ENCODE assay signal across 8 cellular contexts in genomic region chr1:44740179-44740617, GRCh38. TPM values are rescaled to one million over a fixed set of nuclear protein-coding genes. Genes with fewer than 3 reads are reported as not detected.
DNase-seq lines count a peak whose midpoint lies in the region; ATAC-seq and TF ChIP-seq lines count a peak whose summit lies in the region.
"Had no signal": no experiment of that assay in that cellular context is flagged by ENCODE, and none has a peak within 500 bp of the region (broad histone marks: within the 10 kb centered on the region; RNA-seq: fewer than 3 reads in every experiment).

No MANE protein-coding gene starts in this region.

- H3K27me3 ChIP-seq in H7 (ENCODE audit: control insufficient read depth, insufficient read depth, low read length) (no peaks in the 10 kb centered on the region), skeletal muscle tissue (ENCODE audit: control insufficient read depth in 3 of 3, insufficient read depth in 3 of 3, low read length in 3 of 3) (no peaks in the 10 kb centered on the region)

- DNase-seq in H7 (no peak), RWPE1 (ENCODE audit: low spot score) (peak; percentile 13), fibroblast of pulmonary artery (ENCODE audit: low read depth) (no peak), SK-N-DZ (ENCODE audit: low spot score) (no peak)

- H3K4me3 ChIP-seq in H7 (ENCODE audit: insufficient read depth, low read depth, low read length) (peak overlapping the region; percentile 85), fibroblast of pulmonary artery (replicated peaks; ENCODE audit: low read depth, low read length) (peak overlapping the region; percentile 89), skeletal muscle tissue (ENCODE audit: low read length in 3 of 3) (peak overlapping the region; percentile 76 to 87 (median 77))

- POLR2A ChIA-PET in RWPE1 (lab: Yijun Ruan, JAX; ENCODE audit: low non-redundant PET) = interaction anchor here (0.6 kb wide), 1 partner anchor 35 kb away, joined by 3 read pairs; no protein-coding TSS in a partner anchor

- TF ChIP-seq CTCF in RWPE1 (conservative IDR thresholded peaks at IDR 0.05; ENCODE audit: low read depth) = no peak
- TF ChIP-seq CTCF in fibroblast of pulmonary artery (IDR thresholded peaks at IDR 0.05; ENCODE audit: low read length, missing control alignments) = no peak

- H3K36me3 ChIP-seq in H7 (replicated peaks; ENCODE audit: control insufficient read depth, insufficient read depth, low read length) = peaks cover 13% of the 10 kb centered on the region
- H3K36me3 ChIP-seq in skeletal muscle tissue (ENCODE audit: control insufficient read depth in 3 of 3, insufficient read depth in 3 of 3, low read length in 3 of 3) = no peaks in the 10 kb centered on the region

- ATAC-seq in GM19324 (IDR thresholded peaks at IDR 0.05; ENCODE audit: low FRiP score, unreplicated experiment) (no peak), HG02642 (IDR thresholded peaks at IDR 0.05; ENCODE audit: poor library complexity, unreplicated experiment) (no peak)

- CTCF ChIA-PET in RWPE1 (lab: Yijun Ruan, JAX) = interaction anchor here (0.7 to 1.4 kb wide), 2 partner anchors 11 to 817 kb away, joined by 3 to 4 read pairs; no protein-coding TSS in a partner anchor

- H3K9ac ChIP-seq in skeletal muscle tissue (ENCODE audit: low read depth in 1 of 3, low read length in 3 of 3) = peak overlapping the region in 2 of 3 donors; percentile 89 to 90

- H3K27ac ChIP-seq in RWPE1 (peak overlapping the region; percentile 83), skeletal muscle tissue (ENCODE audit: low read depth, low read length) (no peak overlapping the region)

- H3K9me3 ChIP-seq in skeletal muscle tissue (ENCODE audit: control insufficient read depth in 3 of 3, low read length in 3 of 3) = no peaks in the 10 kb centered on the region

- H3K4me1 ChIP-seq in skeletal muscle tissue (ENCODE audit: control insufficient read depth in 3 of 3, insufficient read depth in 3 of 3, low read length in 3 of 3) = peaks cover 7 to 13% (median 10%) of the 10 kb centered on the region in 3 donors

RNA-seq across cellular contexts. Expression of gene KIF2C, which starts 0.6 kb away (rescaled TPM):
- total RNA-seq in H7 (2014; rRNA removed; shearing (Covaris generic)) = 164 and 209 TPM in 2 replicates
- 4.7 TPM for total RNA-seq in skeletal muscle tissue
- 100.0 and 108 TPM in 2 replicates for polyA plus RNA-seq in SK-N-DZ (2014; cell fraction: cytosol; rRNA removed)
- 126 and 168 TPM in 2 replicates for polyA plus RNA-seq in SK-N-DZ (2014; cell fraction: nucleus; rRNA removed)

RNA-seq across cellular contexts. Expression of gene RNU5D-1, which starts 9.2 kb away (rescaled TPM):
- not detected in 2 replicates for total RNA-seq in H7 (2014; rRNA removed; shearing (Covaris generic))
- total RNA-seq in skeletal muscle tissue = not detected
- polyA plus RNA-seq in SK-N-DZ (2014; cell fraction: cytosol; rRNA removed) = not detected in 2 replicates
- polyA plus RNA-seq in SK-N-DZ (2014; cell fraction: nucleus; rRNA removed) = not detected in 2 replicates
- total RNA-seq: T-helper 1 cell treated with Interleukin-12 subunit alpha and Interleukin-12 subunit beta and Interleukin-4 antibody, amounts not matched to agents 30 ng/mL and 1 ng/mL, for 36 hours had no signal

RNA-seq across cellular contexts. Expression of gene RPS8, which starts 35.1 kb away (rescaled TPM):
- total RNA-seq in H7 (2014; rRNA removed; shearing (Covaris generic)) = 3,197 and 3,561 TPM in 2 replicates
- total RNA-seq in skeletal muscle tissue = 1,786 TPM
- 3,012 and 3,932 TPM in 2 replicates for polyA plus RNA-seq in SK-N-DZ (2014; cell fraction: cytosol; rRNA removed)
- 1,727 and 2,442 TPM in 2 replicates for polyA plus RNA-seq in SK-N-DZ (2014; cell fraction: nucleus; rRNA removed)

RNA-seq across cellular contexts. Expression of gene BEST4, which starts 47.8 kb away (rescaled TPM):
- 0.80 and 1.4 TPM in 2 replicates for total RNA-seq in H7 (2014; rRNA removed; shearing (Covaris generic))
- not detected for total RNA-seq in skeletal muscle tissue
- not detected in 2 replicates for polyA plus RNA-seq in SK-N-DZ (2014; cell fraction: cytosol; rRNA removed)
- polyA plus RNA-seq in SK-N-DZ (2014; cell fraction: nucleus; rRNA removed) = not detected in 2 replicates

RNA-seq across cellular contexts. Expression of gene PLK3, which starts 60.0 kb away (rescaled TPM):
- total RNA-seq in H7 (2014; rRNA removed; shearing (Covaris generic)) = 4.9 and 10.1 TPM in 2 replicates
- 6.8 TPM for total RNA-seq in skeletal muscle tissue
- polyA plus RNA-seq in SK-N-DZ (2014; cell fraction: cytosol; rRNA removed) = 2.8 and 5.9 TPM in 2 replicates
- polyA plus RNA-seq in SK-N-DZ (2014; cell fraction: nucleus; rRNA removed) = 7.5 and 12.4 TPM in 2 replicates

Comparison
In these comparisons a context has a peak if more than half of its experiments do, and no peak if none do; other contexts are left out.
1. RNA of gene KIF2C, which starts 0.6 kb away (total RNA-seq): 164 to 209 TPM in H7; 4.7 TPM in skeletal muscle tissue (single experiment); every median in the first group is over 10 times any median in the second.
2. Peak in every context shown above with its lines, with median percentiles within 50 percentile points of each other: H3K4me3 ChIP-seq.